Comparison of ENCODE assay signal across 8 cellular contexts in the genomic region with DNA sequence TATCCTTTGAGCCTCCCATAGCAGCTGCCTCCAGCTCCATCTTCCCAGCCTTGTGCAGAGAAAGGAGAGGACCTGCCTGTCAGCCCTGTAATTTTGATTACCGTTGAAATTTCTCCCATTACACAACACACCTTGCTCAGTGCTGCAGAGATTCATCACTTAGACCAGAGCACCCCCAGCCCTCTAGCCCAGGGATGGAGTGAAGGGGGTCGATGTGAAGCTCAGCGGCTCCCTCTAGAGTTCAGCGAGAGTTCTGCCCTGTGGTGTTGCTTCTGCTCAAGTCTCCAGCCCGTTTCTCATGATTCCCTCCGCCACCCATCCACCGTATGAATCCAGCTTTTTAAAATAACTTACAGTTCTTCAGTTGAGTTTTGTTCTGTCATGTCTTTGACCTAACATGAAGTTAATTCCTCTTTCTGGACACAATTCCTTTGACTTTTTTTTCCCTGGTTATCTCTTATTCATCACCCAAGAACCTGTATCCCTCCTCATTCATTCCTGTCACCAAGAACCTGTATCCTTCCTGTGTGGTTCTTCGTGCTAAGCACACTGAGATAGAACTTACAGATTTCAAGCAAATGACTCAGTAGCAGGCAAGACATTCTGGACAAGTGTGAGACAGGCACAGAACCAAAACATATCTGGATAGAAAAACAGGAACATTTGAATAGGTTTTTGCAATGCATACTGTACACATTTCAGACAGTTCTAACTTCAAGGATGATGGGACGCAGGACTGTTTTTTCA. TPM values are rescaled to one million over a fixed set of nuclear protein-coding genes. Genes with fewer than 3 reads are reported as not detected.
DNase-seq lines count a peak whose midpoint lies in the region; TF ChIP-seq lines count a peak whose summit lies in the region.

No MANE protein-coding gene starts in this region.

- peaks cover 9% of the 10 kb centered on the region for H3K27me3 Mint-ChIP-seq in glutamatergic neuron (ENCODE audit: unreplicated experiment)

- H3K27ac ChIP-seq in AG04450 (ENCODE audit: low read depth, low read length) (no peak overlapping the region), SK-N-SH (ENCODE audit: low read depth in 2 of 2, low read length in 1 of 2) (no peak overlapping the region), ovary (no peak overlapping the region), prostate gland (no peak overlapping the region), coronary artery (no peak overlapping the region)

- no peak for TF ChIP-seq EP300 in SK-N-SH (IDR thresholded peaks at IDR 0.05; ENCODE audit: borderline replicate concordance in 1 of 2, low read depth in 1 of 2, low read length in 1 of 2)
- no peak for TF ChIP-seq EP300 in ovary (IDR thresholded peaks at IDR 0.05)

- no peaks in the 10 kb centered on the region for H4K20me1 ChIP-seq in SK-N-SH (ENCODE audit: insufficient read depth)

- TF ChIP-seq RAD21 in SK-N-SH (IDR thresholded peaks at IDR 0.05; ENCODE audit: low read length): 0 out of 2 replicates have a peak, but pooled peaks have one; percentile 26

- H3K79me2 ChIP-seq in SK-N-SH (ENCODE audit: insufficient read depth): no peaks in the 10 kb centered on the region

- H3K9me3 Mint-ChIP-seq in glutamatergic neuron (ENCODE audit: unreplicated experiment): peaks cover 2% of the 10 kb centered on the region

- no peak overlapping the region for H3K4me3 Mint-ChIP-seq in glutamatergic neuron (ENCODE audit: unreplicated experiment)

- no peak overlapping the region for H3K4me2 ChIP-seq in SK-N-SH

- H3K4me1 ChIP-seq in SK-N-SH (ENCODE audit: control insufficient read depth in 1 of 2, insufficient read depth in 2 of 2, low read depth in 1 of 2, low read length in 1 of 2) (peaks cover 0 to 4% of the 10 kb centered on the region in 2 experiments; a peak in 1 of 4 replicates), ovary (ENCODE audit: insufficient read depth) (no peaks in the 10 kb centered on the region), prostate gland (replicated peaks) (no peaks in the 10 kb centered on the region)

- POLR2A ChIA-PET in AG04450 (lab: Yijun Ruan, JAX) (no interaction called here), SK-N-SH (lab: Yijun Ruan, JAX) (no interaction called here)

- intact Hi-C loops in ovary (cut with DNase I) (no loop called here), prostate gland (cut with DNase I) (no loop called here)

- no peak overlapping the region for H2AFZ ChIP-seq in SK-N-SH (ENCODE audit: low read depth)

- H3K4me3 ChIP-seq in AG04450 (ENCODE audit: low read depth, low read length) (no peak overlapping the region), SK-N-SH (ENCODE audit: low read depth in 2 of 2, low read length in 1 of 2) (no peak overlapping the region), ovary (no peak overlapping the region), prostate gland (no peak overlapping the region), coronary artery (no peak overlapping the region)

- TF ChIP-seq POLR2A in ovary (IDR thresholded peaks at IDR 0.05): no peak
- TF ChIP-seq POLR2A in prostate gland (IDR thresholded peaks at IDR 0.05): no peak

- peaks cover 3% of the 10 kb centered on the region; the same call in 1 of the 2 replicates for H3K9me3 ChIP-seq in AG04450 (ENCODE audit: control insufficient read depth, insufficient read depth, low read length)
- H3K9me3 ChIP-seq in SK-N-SH: no peaks in the 10 kb centered on the region
- no peaks in the 10 kb centered on the region for H3K9me3 ChIP-seq in ovary
- no peaks in the 10 kb centered on the region for H3K9me3 ChIP-seq in prostate gland

- no peaks in the 10 kb centered on the region for H3K27me3 ChIP-seq in AG04450 (ENCODE audit: control insufficient read depth, insufficient read depth, low read length)
- H3K27me3 ChIP-seq in SK-N-SH (ENCODE audit: insufficient read depth): no peaks in the 10 kb centered on the region
- no peaks in the 10 kb centered on the region for H3K27me3 ChIP-seq in ovary
- no peaks in the 10 kb centered on the region for H3K27me3 ChIP-seq in prostate gland (replicated peaks; ENCODE audit: insufficient read depth)

- DNase-seq in AG04450 (ENCODE audit: low read depth, low spot score) (no peak), GM13976 (ENCODE audit: low spot score) (peak; percentile 53), SK-N-SH (peak; percentile 58), glutamatergic neuron (peak; percentile 48), ovary (no peak), prostate gland (ENCODE audit: low spot score) (no peak), coronary artery (ENCODE audit: low spot score) (no peak), hypothalamus (lab: John Stamatoyannopoulos, UW) (no peak)

- no peaks in the 10 kb centered on the region for H3K9me2 ChIP-seq in SK-N-SH

- H3K36me3 ChIP-seq in SK-N-SH (replicated peaks in 1 of 2; ENCODE audit: control insufficient read depth in 1 of 2, insufficient read depth in 2 of 2, low read length in 1 of 2) (no peaks in the 10 kb centered on the region), ovary (no peaks in the 10 kb centered on the region), prostate gland (no peaks in the 10 kb centered on the region)

- no peak overlapping the region for H3K27ac Mint-ChIP-seq in glutamatergic neuron (ENCODE audit: unreplicated experiment)

- TF ChIP-seq CTCF in AG04450 (IDR thresholded peaks at IDR 0.05; ENCODE audit: low read depth, low read length) (peak; percentile 48), GM13976 (IDR thresholded peaks at IDR 0.05; ENCODE audit: borderline replicate concordance, control extremely low read depth, extremely low read depth, insufficient read depth, missing control alignments) (peak; percentile 36), SK-N-SH (IDR thresholded peaks at IDR 0.05) (peak; percentile 46), glutamatergic neuron (IDR thresholded peaks at IDR 0.05; ENCODE audit: partially characterized antibody, unreplicated experiment) (peak; percentile 60), ovary (IDR thresholded peaks at IDR 0.05) (no peak), prostate gland (IDR thresholded peaks at IDR 0.05) (peak in 1 of 4 experiments; percentile 15), coronary artery (IDR thresholded peaks at IDR 0.05) (no peak)

- in situ Hi-C loops in GM13976 (cut with MboI; ENCODE audit: low sequenced_read_pairs, unreplicated experiment): loop anchor here (25.0 kb wide), 1 partner anchor 354 kb away; no protein-coding TSS in a partner anchor

- H3K4me1 Mint-ChIP-seq in glutamatergic neuron (ENCODE audit: low read depth, unreplicated experiment): no peaks in the 10 kb centered on the region

- no peaks in the 10 kb centered on the region for H3K36me3 Mint-ChIP-seq in glutamatergic neuron (ENCODE audit: unreplicated experiment)

- H3F3A ChIP-seq in SK-N-SH (replicated peaks; ENCODE audit: insufficient read depth): no peaks in the 10 kb centered on the region

- H3K9ac ChIP-seq in SK-N-SH: no peak overlapping the region

- WGBS in SK-N-SH (ENCODE audit: low lambda C conversion rate): 29% methylated on average over 9 of the region's 9 CpGs
- WGBS in ovary, 3 donors: 46 to 63% (median 50%) methylated on average over 9 of the region's 9 CpGs
- WGBS in prostate gland: 44% methylated on average over 9 of the region's 9 CpGs

- CTCF ChIA-PET in AG04450 (lab: Charles Lee): interaction anchor here (1.2 to 2.0 kb wide), 5 partner anchors 11 to 628 kb away, joined by 3 to 7 read pairs (median 7); no protein-coding TSS in a partner anchor
- CTCF ChIA-PET in SK-N-SH (lab: Yijun Ruan, JAX): interaction anchor here (1.2 to 2.3 kb wide), 7 partner anchors 10 to 1182 kb away, joined by 3 to 10 read pairs (median 6); partner anchors contain the start of gene CXCL12

TF ChIP-seq in SK-N-SH, 30 proteins besides CTCF, POLR2A, EP300 and RAD21 (continues in another document):
- TF ChIP-seq GATA2 (CRISPR knock-in tag; IDR thresholded peaks at IDR 0.05) (no peak), TAF1 (IDR thresholded peaks at IDR 0.05; ENCODE audit: borderline replicate concordance, low read depth, low read length) (no peak), REST (IDR thresholded peaks at IDR 0.05; ENCODE audit: low read depth, low read length) (no peak), SIN3A (IDR thresholded peaks at IDR 0.05; ENCODE audit: borderline replicate concordance, low read depth, low read length) (no peak), RCOR1 (IDR thresholded peaks at IDR 0.05; ENCODE audit: low read length) (no peak), FOXM1 (IDR thresholded peaks at IDR 0.05; ENCODE audit: low read depth) (no peak), RXRA (IDR thresholded peaks at IDR 0.05; ENCODE audit: borderline replicate concordance, low read depth) (no peak)

RNA-seq across cellular contexts. Expression of gene ZNF32, which starts 34.9 kb away (rescaled TPM):
- polyA plus RNA-seq in AG04450 (2011; rRNA removed) (53.5 and 57.7 TPM in 2 replicates), SK-N-SH (2012; rRNA removed) (27.2 and 39.0 TPM in 2 replicates), ovary (10 to 100 TPM; 65.1 to 73.1 TPM)
- 15.5 and 17.8 TPM in 2 replicates for polyA minus RNA-seq in AG04450 (2011; rRNA and poly(A)+ RNA removed)
- 35.7 and 36.3 TPM in 2 replicates for polyA plus RNA-seq in SK-N-SH (2012; cell fraction: cytosol; rRNA removed)
- polyA plus RNA-seq in SK-N-SH (2012; cell fraction: nucleus; rRNA removed): 27.4 and 38.9 TPM in 2 replicates
- total RNA-seq in glutamatergic neuron (ENCODE audit: unreplicated experiment) (32.1 TPM), ovary (10 to 100 TPM; 31.8 to 68.7 (median 51.5) TPM), prostate gland (10 to 100 TPM; 31.6 to 52.8 TPM)

Comparison
In these comparisons a context has a peak if more than half of its experiments do, and no peak if none do; other contexts are left out.
1. DNase-seq: peak in GM13976 (single experiment), SK-N-SH (single experiment) and glutamatergic neuron (single experiment); none in AG04450 (single experiment), ovary (0 of 5), prostate gland (single experiment), coronary artery (single experiment) and hypothalamus (0 of 51).
2. CTCF ChIP-seq: peak in AG04450 (single experiment), GM13976 (single experiment), SK-N-SH (single experiment) and glutamatergic neuron (single experiment); none in ovary (0 of 3) and coronary artery (single experiment).